Comparison of ENCODE assay signal across 18 cellular contexts in the genomic region with DNA sequence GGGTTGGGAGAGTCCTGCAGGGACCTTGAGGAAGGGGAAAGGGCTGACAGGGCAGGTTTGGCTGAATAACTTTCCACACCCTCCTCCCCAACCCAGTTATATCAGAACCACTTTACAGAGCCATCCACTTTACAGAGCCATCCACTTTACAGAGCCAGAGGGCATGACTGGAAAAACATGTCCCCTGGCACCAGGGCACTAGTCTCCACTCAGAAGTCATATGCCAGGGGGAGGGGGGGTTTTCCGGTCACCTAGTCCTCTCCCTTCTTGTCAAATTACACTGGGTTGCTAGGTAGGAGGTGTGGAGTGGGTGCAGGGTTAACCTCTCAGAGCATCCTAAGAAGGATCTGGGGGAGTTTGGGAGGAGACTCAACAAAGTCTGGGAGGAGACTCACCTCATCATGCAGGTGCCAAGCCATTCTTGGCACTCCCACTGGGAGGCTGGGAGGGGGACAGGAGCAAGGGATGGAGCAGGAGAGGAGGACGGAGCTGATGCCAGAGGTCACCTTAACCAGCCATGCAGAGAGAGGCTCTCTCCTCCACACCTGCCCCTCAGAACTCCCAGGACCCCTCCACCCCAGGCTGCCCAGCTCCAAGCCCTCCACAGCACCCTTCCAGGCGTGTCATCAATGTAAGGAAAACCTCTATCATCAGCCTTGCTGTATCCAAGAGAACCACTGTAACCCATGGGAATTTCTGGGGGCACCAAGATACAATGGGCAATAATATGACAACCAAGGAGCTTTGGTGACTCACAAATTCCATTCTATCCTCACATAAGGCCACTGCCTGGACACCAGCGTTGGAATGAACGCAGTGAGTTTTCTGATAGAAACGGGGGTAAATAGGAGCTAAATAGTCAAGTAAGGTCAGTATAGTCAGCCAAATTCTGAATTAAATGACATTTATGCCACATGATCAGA. TPM values are rescaled to one million over a fixed set of nuclear protein-coding genes. Genes with fewer than 3 reads are reported as not detected.
DNase-seq lines count a peak whose midpoint lies in the region; ATAC-seq and TF ChIP-seq lines count a peak whose summit lies in the region.
"Had no signal": no experiment of that assay in that cellular context is flagged by ENCODE, and none has a peak within 500 bp of the region (broad histone marks: within the 10 kb centered on the region; RNA-seq: fewer than 3 reads in every experiment).

No MANE protein-coding gene starts in this region.

- WGBS in endodermal cell (ENCODE audit: insufficient coverage in 1 of 2, insufficient read length in 1 of 2), 2 experiments, result 90 to 94% methylated on average over 2 to 6 of the region's 6 CpGs

- H3K9me3 Mint-ChIP-seq in GM23338 (peaks cover 27% of the 10 kb centered on the region), endodermal cell (peaks cover 18% of the 10 kb centered on the region), type B pancreatic cell (no peaks in the 10 kb centered on the region)
- H3K9me3 Mint-ChIP-seq in naive thymus-derived CD8-positive, alpha-beta T cell, result peaks cover 0 to 5% (median 0%) of the 10 kb centered on the region in 9 donors

- no peak overlapping the region for H3K27ac ChIP-seq in GM23338 (ENCODE audit: low read depth)
- no peak overlapping the region for H3K27ac ChIP-seq in endodermal cell (ENCODE audit: low read depth, low read length)

- TF ChIP-seq CTCF in GM23338 (conservative IDR thresholded peaks at IDR 0.05; ENCODE audit: low read depth in 2 of 2) (no peak), endodermal cell (conservative IDR thresholded peaks at IDR 0.05) (no peak), type B pancreatic cell (conservative IDR thresholded peaks at IDR 0.05) (no peak)

- peak overlapping the region; percentile 71; the same call in 1 of the 3 replicates for H3K4me3 Mint-ChIP-seq in GM23338
- peak overlapping the region; percentile 67 for H3K4me3 Mint-ChIP-seq in endodermal cell
- peak overlapping the region; percentile 83 for H3K4me3 Mint-ChIP-seq in type B pancreatic cell
- peak overlapping the region in 3 of 10 donors; percentile 68 to 77 (median 68) for H3K4me3 Mint-ChIP-seq in naive thymus-derived CD8-positive, alpha-beta T cell

- H3K27me3 Mint-ChIP-seq in GM23338 (ENCODE audit: insufficient read depth, low read depth, poor library complexity) (peaks cover 19% of the 10 kb centered on the region), endodermal cell (ENCODE audit: insufficient read depth) (no peaks in the 10 kb centered on the region), type B pancreatic cell (peaks cover 69% of the 10 kb centered on the region)
- peaks cover 11 to 62% (median 31%) of the 10 kb centered on the region in 5 donors for H3K27me3 Mint-ChIP-seq in naive thymus-derived CD8-positive, alpha-beta T cell

- H3K4me3 ChIP-seq in GM23338 (no peak overlapping the region), endodermal cell (ENCODE audit: low read length) (peak overlapping the region; percentile 84)

- peak overlapping the region; percentile 82 for H3K4me2 ChIP-seq in GM23338
- H3K4me2 ChIP-seq: SK-N-SH had no signal

- DNase-seq in GM23338 (ENCODE audit: low spot score) (no peak), endodermal cell (no peak), myocyte (ENCODE audit: low read depth) (peak; percentile 31), type B pancreatic cell (ENCODE audit: extremely low spot score, unreplicated experiment) (no peak), iPS-NIHi11 (ENCODE audit: low spot score) (no peak)
- DNase-seq in naive thymus-derived CD8-positive, alpha-beta T cell, result no peak
- DNase-seq: activated CD4-positive, alpha-beta memory T cell treated with anti-CD3 and anti-CD28 coated beads, Interleukin-2, amount 10 ng/mL, durations not matched to agents 7 days and 5 days; C1 segment of cervical spinal cord; GOT3; NCI-H1930; SK-N-SH; stimulated activated CD4-positive, alpha-beta T cell treated with anti-CD3 and anti-CD28 coated beads, Interleukin-1b, Interleukin-23, amount 100 ng/mL, for 48 hours had no signal

- H3K4me1 Mint-ChIP-seq in GM23338 (peaks cover 63% of the 10 kb centered on the region), endodermal cell (peaks cover 48% of the 10 kb centered on the region), type B pancreatic cell (ENCODE audit: unreplicated experiment) (peaks cover 12% of the 10 kb centered on the region)
- peaks cover 7 to 16% (median 14%) of the 10 kb centered on the region in 4 donors for H3K4me1 Mint-ChIP-seq in naive thymus-derived CD8-positive, alpha-beta T cell

- H3K9me3 ChIP-seq in endodermal cell (ENCODE audit: control insufficient read depth, low read length), result peaks cover 27% of the 10 kb centered on the region
- H3K9me3 ChIP-seq: adrenal gland, SK-N-SH had no signal

- POLR2A ChIA-PET in naive thymus-derived CD8-positive, alpha-beta T cell (lab: Charles Lee), result no interaction called here

- no peaks in the 10 kb centered on the region for H3K27me3 ChIP-seq in GM23338 (ENCODE audit: insufficient read depth)
- H3K27me3 ChIP-seq in endodermal cell (ENCODE audit: control insufficient read depth, insufficient read depth, low read length, poor library complexity, severe bottlenecking), result no peaks in the 10 kb centered on the region
- H3K27me3 ChIP-seq: adrenal gland had no signal

- no peak overlapping the region for H3K9ac ChIP-seq in endodermal cell (ENCODE audit: extremely low read depth, low read length, poor library complexity, severe bottlenecking)
- H3K9ac ChIP-seq: SK-N-SH had no signal

- H3F3A ChIP-seq in GM23338 (replicated peaks; ENCODE audit: low read depth), result peaks cover 11% of the 10 kb centered on the region; the same call in 1 of the 2 replicates

- H2AFZ ChIP-seq in GM23338, result no peak overlapping the region

- H3K4me1 ChIP-seq in GM23338 (ENCODE audit: insufficient read depth) (peaks cover 54% of the 10 kb centered on the region), endodermal cell (ENCODE audit: control insufficient read depth, insufficient read depth, low read length) (peaks cover 9% of the 10 kb centered on the region)

- H4K20me1 ChIP-seq in GM23338 (replicated peaks; ENCODE audit: insufficient read depth), result no peaks in the 10 kb centered on the region

- no peaks in the 10 kb centered on the region for H3K9me2 ChIP-seq in GM23338 (ENCODE audit: insufficient read depth)
- H3K9me2 ChIP-seq: SK-N-SH had no signal

- peaks cover 9% of the 10 kb centered on the region for H3K79me2 ChIP-seq in GM23338 (replicated peaks; ENCODE audit: insufficient read depth)

- ATAC-seq in GM23338, result no peak
- no peak for ATAC-seq in HG02798 (IDR thresholded peaks at IDR 0.05; ENCODE audit: poor library complexity, unreplicated experiment)
- no peak for ATAC-seq in naive thymus-derived CD8-positive, alpha-beta T cell

- H3K27ac Mint-ChIP-seq in GM23338 (no peak overlapping the region), endodermal cell (peak overlapping the region; percentile 52), type B pancreatic cell (no peak overlapping the region)
- peak overlapping the region in 1 of 10 donors; percentile 62 for H3K27ac Mint-ChIP-seq in naive thymus-derived CD8-positive, alpha-beta T cell
- H3K27ac Mint-ChIP-seq: activated CD4-positive, alpha-beta memory T cell treated with anti-CD3 and anti-CD28 coated beads, Interleukin-2, amount 10 ng/mL, durations not matched to agents 7 days and 5 days; mesothelial cell of epicardium had no signal

- H3K36me3 ChIP-seq in GM23338 (ENCODE audit: insufficient read depth), result peaks cover 7% of the 10 kb centered on the region
- H3K36me3 ChIP-seq in endodermal cell (ENCODE audit: control insufficient read depth, insufficient read depth, low read length), result peaks cover 14% of the 10 kb centered on the region
- H3K36me3 ChIP-seq: adrenal gland had no signal

- H3K36me3 Mint-ChIP-seq in GM23338 (ENCODE audit: low read depth) (peaks cover 24% of the 10 kb centered on the region), endodermal cell (ENCODE audit: low read depth) (peaks cover 32% of the 10 kb centered on the region), type B pancreatic cell (no peaks in the 10 kb centered on the region)
- no peaks in the 10 kb centered on the region for H3K36me3 Mint-ChIP-seq in naive thymus-derived CD8-positive, alpha-beta T cell
- H3K36me3 Mint-ChIP-seq: mesothelial cell of epicardium had no signal

TF ChIP-seq in GM23338, 12 proteins besides CTCF, POLR2A, EP300 and RAD21 (continues in another document):
- TF ChIP-seq JUNB (IDR thresholded peaks at IDR 0.05; ENCODE audit: unreplicated experiment), result no peak

RNA-seq across cellular contexts. Expression of a gene that starts 1.7 kb away (rescaled TPM):
- 5.5 and 7.1 TPM in 2 replicates for total RNA-seq in GM23338 (2014; rRNA removed; shearing (Covaris generic))
- 4.0 and 6.5 TPM in 2 replicates for polyA plus RNA-seq in GM23338 (2016; fragmentation: Nextera tagmentation; extraction: Ambion mirVana)
- 10 to 100 TPM in 1 of 2 donors, 1 to 10 TPM in 1; 8.9 to 10.2 TPM for total RNA-seq in endodermal cell
- polyA plus RNA-seq in endodermal cell (2013, experiment 1 of 2), result 1.1 TPM
- polyA plus RNA-seq in endodermal cell (2013, experiment 2 of 2), result 0.70 TPM
- total RNA-seq in myocyte, result 7.0 and 8.2 TPM in 2 replicates
- polyA plus RNA-seq in myocyte (2012), result 1.3 TPM
- total RNA-seq in type B pancreatic cell (ENCODE audit: low replicate concordance), result 0.31 TPM in 2 replicates
- total RNA-seq in naive thymus-derived CD8-positive, alpha-beta T cell, result under 1 TPM; 0.26 to 0.33 TPM
- not detected for polyA plus RNA-seq in naive thymus-derived CD8-positive, alpha-beta T cell

RNA-seq across cellular contexts. Expression of a gene that starts 47.9 kb away (rescaled TPM):
- not detected in 2 replicates for total RNA-seq in GM23338 (2014; rRNA removed; shearing (Covaris generic))
- polyA plus RNA-seq in GM23338 (2016; fragmentation: Nextera tagmentation; extraction: Ambion mirVana), result 0.18 TPM in 1 of 2 replicates, not detected in the other
- total RNA-seq in endodermal cell (not detected), myocyte (not detected in 2 replicates), type B pancreatic cell (ENCODE audit: low replicate concordance) (not detected in 2 replicates)
- not detected for polyA plus RNA-seq in endodermal cell (2013, experiment 1 of 2)
- not detected for polyA plus RNA-seq in endodermal cell (2013, experiment 2 of 2)
- not detected for polyA plus RNA-seq in myocyte (2012)
- total RNA-seq in naive thymus-derived CD8-positive, alpha-beta T cell, result not detected
- not detected for polyA plus RNA-seq in naive thymus-derived CD8-positive, alpha-beta T cell
- total RNA-seq: activated CD4-positive, alpha-beta memory T cell treated with anti-CD3 and anti-CD28 coated beads, Interleukin-2, amount 10 ng/mL, durations not matched to agents 7 days and 5 days; glomerular endothelial cell; mesothelial cell of epicardium; OCI-LY7; pulmonary artery endothelial cell had no signal
- polyA plus RNA-seq: adrenal gland, SK-N-SH had no signal
